ENCODE assay signal across 8 cellular contexts in genomic region chr6:52503853-52504777, GRCh38.
DNase-seq lines count a peak whose midpoint lies in the region; ATAC-seq and TF ChIP-seq lines count a peak whose summit lies in the region.

No MANE protein-coding gene starts in this region.

- H3K9me3 Mint-ChIP-seq in activated naive CD8-positive, alpha-beta T cell treated with anti-CD3 and anti-CD28 coated beads, Interleukin-2, amount 10 ng/mL, durations not matched to agents 7 days and 5 days, result no peaks in the 10 kb centered on the region
- no peaks in the 10 kb centered on the region for H3K9me3 Mint-ChIP-seq in activated naive CD8-positive, alpha-beta T cell treated with anti-CD3 and anti-CD28 coated beads for 36 hours

- POLR2A ChIA-PET in activated naive CD8-positive, alpha-beta T cell treated with anti-CD3 and anti-CD28 coated beads, Interleukin-2, amount 10 ng/mL, durations not matched to agents 7 days and 5 days (lab: Charles Lee), result no interaction called here

- no peak overlapping the region for H3K4me3 Mint-ChIP-seq in activated naive CD8-positive, alpha-beta T cell treated with anti-CD3 and anti-CD28 coated beads, Interleukin-2, amount 10 ng/mL, durations not matched to agents 7 days and 5 days
- H3K4me3 Mint-ChIP-seq in activated naive CD8-positive, alpha-beta T cell treated with anti-CD3 and anti-CD28 coated beads for 36 hours, result no peak overlapping the region

- TF ChIP-seq CTCF in RWPE2 (IDR thresholded peaks at IDR 0.05; ENCODE audit: poor library complexity, severe bottlenecking) (no peak), psoas muscle (IDR thresholded peaks at IDR 0.05) (no peak)

- H3K4me1 Mint-ChIP-seq in activated naive CD8-positive, alpha-beta T cell treated with anti-CD3 and anti-CD28 coated beads, Interleukin-2, amount 10 ng/mL, durations not matched to agents 7 days and 5 days, result no peaks in the 10 kb centered on the region
- H3K4me1 Mint-ChIP-seq in activated naive CD8-positive, alpha-beta T cell treated with anti-CD3 and anti-CD28 coated beads for 36 hours, result no peaks in the 10 kb centered on the region

- 15 to 30% (median 19%) methylated on average over 15 to 24 of the region's 24 CpGs for WGBS in psoas muscle, 3 donors

- H3K27ac Mint-ChIP-seq in activated naive CD8-positive, alpha-beta T cell treated with anti-CD3 and anti-CD28 coated beads, Interleukin-2, amount 10 ng/mL, durations not matched to agents 7 days and 5 days, result no peak overlapping the region
- H3K27ac Mint-ChIP-seq in activated naive CD8-positive, alpha-beta T cell treated with anti-CD3 and anti-CD28 coated beads for 36 hours, result no peak overlapping the region

- intact Hi-C loops in psoas muscle (cut with DNase I), result loop anchor here (5.0 to 10.0 kb wide), 3 partner anchors 73 to 219 kb away; partner anchors contain the start of genes MCM3 (in 1 of the 2) and TRAM2 (in 1 of the 2)

- no peaks in the 10 kb centered on the region for H3K9me3 ChIP-seq in RWPE2 (ENCODE audit: severe bottlenecking)
- H3K9me3 ChIP-seq in psoas muscle, result no peaks in the 10 kb centered on the region

- no peaks in the 10 kb centered on the region for H3K27me3 Mint-ChIP-seq in activated naive CD8-positive, alpha-beta T cell treated with anti-CD3 and anti-CD28 coated beads, Interleukin-2, amount 10 ng/mL, durations not matched to agents 7 days and 5 days
- no peaks in the 10 kb centered on the region for H3K27me3 Mint-ChIP-seq in activated naive CD8-positive, alpha-beta T cell treated with anti-CD3 and anti-CD28 coated beads for 36 hours

- peaks cover 56% of the 10 kb centered on the region for H3K36me3 ChIP-seq in RWPE2 (ENCODE audit: low read depth)
- H3K36me3 ChIP-seq in psoas muscle (ENCODE audit: insufficient read depth in 1 of 2, low read depth in 1 of 2), result peaks cover 0 to 17% of the 10 kb centered on the region in 2 donors

- H3K4me3 ChIP-seq in RWPE2 (ENCODE audit: severe bottlenecking) (no peak overlapping the region), psoas muscle (no peak overlapping the region)

- no peak for DNase-seq in activated naive CD8-positive, alpha-beta T cell treated with anti-CD3 and anti-CD28 coated beads, Interleukin-2, amount 10 ng/mL, durations not matched to agents 7 days and 5 days
- no peak for DNase-seq in activated naive CD8-positive, alpha-beta T cell treated with anti-CD3 and anti-CD28 coated beads for 36 hours
- DNase-seq in RWPE2 (ENCODE audit: low spot score) (peak; percentile 100), fibroblast of the conjunctiva (ENCODE audit: low read depth) (peak; percentile 71), psoas muscle (peak; percentile 92 to 97), superior temporal gyrus (ENCODE audit: extremely low spot score) (no peak)
- no peak for DNase-seq in activated naive CD4-positive, alpha-beta T cell treated with Interleukin-2 at 50 U/mL for 16 hours
- no peak for DNase-seq in activated CD4-positive, alpha-beta T cell treated with anti-CD3 and anti-CD28 coated beads, Interleukin-2, amount 50 U/mL, for 1 hour

- H3K27me3 ChIP-seq in RWPE2 (ENCODE audit: insufficient read depth, poor library complexity, severe bottlenecking) (no peaks in the 10 kb centered on the region), psoas muscle (ENCODE audit: insufficient read depth in 3 of 3, low read length in 2 of 3) (no peaks in the 10 kb centered on the region)

- peak overlapping the region; percentile 95 for H3K27ac ChIP-seq in RWPE2 (ENCODE audit: poor library complexity, severe bottlenecking)
- peak overlapping the region; percentile 81 for H3K27ac ChIP-seq in psoas muscle

- peak; percentile 18 for ATAC-seq in activated naive CD8-positive, alpha-beta T cell treated with anti-CD3 and anti-CD28 coated beads, Interleukin-2, amount 10 ng/mL, durations not matched to agents 7 days and 5 days (ENCODE audit: low read depth)
- ATAC-seq in RWPE2 (ENCODE audit: low read depth) (peak; percentile 83), psoas muscle (peak; percentile 88 to 93 (median 91))

- H3K36me3 Mint-ChIP-seq in activated naive CD8-positive, alpha-beta T cell treated with anti-CD3 and anti-CD28 coated beads, Interleukin-2, amount 10 ng/mL, durations not matched to agents 7 days and 5 days, result no peaks in the 10 kb centered on the region
- no peaks in the 10 kb centered on the region for H3K36me3 Mint-ChIP-seq in activated naive CD8-positive, alpha-beta T cell treated with anti-CD3 and anti-CD28 coated beads for 36 hours

- H3K4me1 ChIP-seq in RWPE2 (ENCODE audit: insufficient read depth, poor library complexity, severe bottlenecking), result peaks cover 30% of the 10 kb centered on the region
- peaks cover 49% of the 10 kb centered on the region for H3K4me1 ChIP-seq in psoas muscle

Comparison
In these comparisons a context has a peak if more than half of its experiments do, and no peak if none do; other contexts are left out.
1. ATAC-seq: peak in every context shown above with its lines; median percentile 91 in psoas muscle; 83 in RWPE2; 18 in activated naive CD8-positive, alpha-beta T cell treated with anti-CD3 and anti-CD28 coated beads, Interleukin-2, amount 10 ng/mL, durations not matched to agents 7 days and 5 days.
2. DNase-seq: peak in RWPE2 (single experiment), fibroblast of the conjunctiva (single experiment) and psoas muscle (2 of 2); none in activated naive CD8-positive, alpha-beta T cell treated with anti-CD3 and anti-CD28 coated beads, Interleukin-2, amount 10 ng/mL, durations not matched to agents 7 days and 5 days (single experiment), activated naive CD8-positive, alpha-beta T cell treated with anti-CD3 and anti-CD28 coated beads for 36 hours (single experiment), activated naive CD4-positive, alpha-beta T cell treated with Interleukin-2 at 50 U/mL for 16 hours (single experiment), activated CD4-positive, alpha-beta T cell treated with anti-CD3 and anti-CD28 coated beads, Interleukin-2, amount 50 U/mL, for 1 hour (single experiment) and superior temporal gyrus (single experiment).